ENCODE assay signal across 10 cellular contexts in genomic region chr15:67188551-67189218, GRCh38.
DNase-seq lines count a peak whose midpoint lies in the region; ATAC-seq, FAIRE-seq and TF ChIP-seq lines count a peak whose summit lies in the region.
"Had no signal": no experiment of that assay in that cellular context is flagged by ENCODE, and none has a peak within 500 bp of the region (broad histone marks: within the 10 kb centered on the region; RNA-seq: fewer than 3 reads in every experiment).

No MANE protein-coding gene starts in this region.

- intact Hi-C loops in naive thymus-derived CD4-positive, alpha-beta T cell (cut with micrococcal nuclease): no loop called here

- FAIRE-seq in keratinocyte (lab: Jason Lieb, UNC): peak; percentile 34

- H3K4me3 ChIP-seq in HFF-Myc (replicated peaks; ENCODE audit: low read depth, low read length): no peak overlapping the region
- no peak overlapping the region for H3K4me3 ChIP-seq in keratinocyte (ENCODE audit: control insufficient read depth in 2 of 3, extremely low read depth in 1 of 3, insufficient read depth in 2 of 3, low read depth in 1 of 3, low read length in 3 of 3)
- H3K4me3 ChIP-seq in subcutaneous abdominal adipose tissue (ENCODE audit: low read depth in 1 of 5, low read length in 5 of 5): no peak overlapping the region
- no peak overlapping the region for H3K4me3 ChIP-seq in naive thymus-derived CD4-positive, alpha-beta T cell (ENCODE audit: low read length)

- no peak overlapping the region for H3K4me2 ChIP-seq in keratinocyte (ENCODE audit: control insufficient read depth, extremely low read depth, insufficient read depth, low read depth, low read length)

- CTCF ChIA-PET in naive thymus-derived CD4-positive, alpha-beta T cell (lab: Charles Lee): no interaction called here

- no peaks in the 10 kb centered on the region for H3K9me1 ChIP-seq in keratinocyte (ENCODE audit: control insufficient read depth, extremely low read depth, insufficient read depth, low read length)

- peaks cover 48 to 76% of the 10 kb centered on the region in 2 experiments for H3K36me3 ChIP-seq in keratinocyte (ENCODE audit: control insufficient read depth in 2 of 2, extremely low read depth in 1 of 2, insufficient read depth in 2 of 2, low read length in 2 of 2)
- peaks cover 7 to 68% (median 60%) of the 10 kb centered on the region in 5 donors for H3K36me3 ChIP-seq in subcutaneous abdominal adipose tissue (ENCODE audit: control insufficient read depth in 5 of 5, insufficient read depth in 5 of 5, low read length in 5 of 5)
- H3K36me3 ChIP-seq in naive thymus-derived CD4-positive, alpha-beta T cell (ENCODE audit: control insufficient read depth in 2 of 3, insufficient read depth in 3 of 3, low read length in 3 of 3): peaks cover 0 to 76% (median 19%) of the 10 kb centered on the region in 3 experiments

- POLR2A ChIA-PET in naive thymus-derived CD4-positive, alpha-beta T cell (lab: Charles Lee): interaction anchor here (0.7 kb wide), 1 partner anchor 1510 kb away, joined by 3 read pairs; no protein-coding TSS in a partner anchor

- no peaks in the 10 kb centered on the region for H3K27me3 Mint-ChIP-seq in naive thymus-derived CD4-positive, alpha-beta T cell

- H3K4me1 Mint-ChIP-seq in naive thymus-derived CD4-positive, alpha-beta T cell: peaks cover 0 to 15% (median 0%) of the 10 kb centered on the region in 7 donors

- H3K4me3 Mint-ChIP-seq in naive thymus-derived CD4-positive, alpha-beta T cell: no peak overlapping the region

- H3K9me3 ChIP-seq in keratinocyte (ENCODE audit: control insufficient read depth, low read depth, low read length) (no peaks in the 10 kb centered on the region), subcutaneous abdominal adipose tissue (ENCODE audit: control insufficient read depth in 5 of 5, low read length in 5 of 5) (no peaks in the 10 kb centered on the region)
- H3K9me3 ChIP-seq in naive thymus-derived CD4-positive, alpha-beta T cell (ENCODE audit: control insufficient read depth in 2 of 3, low read length in 3 of 3): no peaks in the 10 kb centered on the region

- H2AFZ ChIP-seq in keratinocyte (ENCODE audit: control insufficient read depth, low read length): no peak overlapping the region

- dilution Hi-C loops in keratinocyte (cut with MboI; ENCODE audit: extremely low pct_ligation_motif_present, low sequenced_read_pairs): no loop called here

- H3K4me1 ChIP-seq in keratinocyte (ENCODE audit: control insufficient read depth, extremely low read depth, insufficient read depth, low read length): peaks cover 11% of the 10 kb centered on the region
- H3K4me1 ChIP-seq in subcutaneous abdominal adipose tissue (ENCODE audit: control insufficient read depth in 5 of 5, insufficient read depth in 5 of 5, low read length in 5 of 5): peaks cover 21 to 70% (median 49%) of the 10 kb centered on the region in 5 donors
- no peaks in the 10 kb centered on the region for H3K4me1 ChIP-seq in naive thymus-derived CD4-positive, alpha-beta T cell (ENCODE audit: control insufficient read depth in 2 of 2, insufficient read depth in 2 of 2, low read length in 2 of 2)

- H3K9me3 Mint-ChIP-seq in naive thymus-derived CD4-positive, alpha-beta T cell: peaks cover 0 to 1% (median 0%) of the 10 kb centered on the region in 11 donors

- no peaks in the 10 kb centered on the region for H4K20me1 ChIP-seq in keratinocyte (ENCODE audit: control insufficient read depth, extremely low read depth, insufficient read depth, low read length)

- no peak for TF ChIP-seq CTCF in HFF-Myc (IDR thresholded peaks at IDR 0.05; ENCODE audit: low read depth, low read length, missing control alignments)
- no peak for TF ChIP-seq CTCF in keratinocyte (optimal IDR thresholded peaks at IDR 0.05 in 1 of 3, IDR thresholded peaks at IDR 0.05 in 1 of 3, conservative IDR thresholded peaks at IDR 0.05 in 1 of 3; ENCODE audit: extremely low read depth in 1 of 3, insufficient read depth in 2 of 3, low read length in 3 of 3)

- DNase-seq in HFF-Myc (ENCODE audit: extremely low read depth, low read depth) (peak; percentile 98), astrocyte of the hippocampus (ENCODE audit: low read depth, low spot score) (peak; percentile 23), keratinocyte (ENCODE audit: low read depth, low spot score) (no peak), activated gamma-delta T cell treated with Interleukin-2 at 50 U/mL for 16 hours (no peak), hepatic stellate cell (ENCODE audit: low spot score) (no peak)
- DNase-seq in naive thymus-derived CD4-positive, alpha-beta T cell: no peak
- DNase-seq: caudate nucleus, NCI-H526 treated with DMSO at 0.1 percent for 48 hours had no signal

- H3K9ac ChIP-seq in keratinocyte (ENCODE audit: control insufficient read depth, extremely low read depth, insufficient read depth, low read length) (no peak overlapping the region), subcutaneous abdominal adipose tissue (ENCODE audit: low read length in 5 of 5) (peak overlapping the region; percentile 48 to 84 (median 70))

- peak overlapping the region in 4 of 9 donors; percentile 13 to 51 (median 37) for H3K27ac Mint-ChIP-seq in naive thymus-derived CD4-positive, alpha-beta T cell

- no peaks in the 10 kb centered on the region for H3K79me2 ChIP-seq in keratinocyte (ENCODE audit: control insufficient read depth, insufficient read depth, low read length)

- H3K27ac ChIP-seq in keratinocyte (ENCODE audit: control insufficient read depth, insufficient read depth, low read length) (no peak overlapping the region), subcutaneous abdominal adipose tissue (ENCODE audit: low read depth, low read length) (peak overlapping the region; percentile 96)
- H3K27ac ChIP-seq in naive thymus-derived CD4-positive, alpha-beta T cell (ENCODE audit: low read depth, low read length): no peak overlapping the region

- no peak for ATAC-seq in HG03457 (IDR thresholded peaks at IDR 0.05; ENCODE audit: unreplicated experiment)
- ATAC-seq in naive thymus-derived CD4-positive, alpha-beta T cell: no peak

- H3K27me3 ChIP-seq in keratinocyte (ENCODE audit: control insufficient read depth, extremely low read depth, insufficient read depth, low read length) (no peaks in the 10 kb centered on the region), subcutaneous abdominal adipose tissue (ENCODE audit: control insufficient read depth in 5 of 5, insufficient read depth in 4 of 5, low read length in 5 of 5) (no peaks in the 10 kb centered on the region)
- no peaks in the 10 kb centered on the region for H3K27me3 ChIP-seq in naive thymus-derived CD4-positive, alpha-beta T cell (ENCODE audit: control insufficient read depth in 2 of 2, insufficient read depth in 2 of 2, low read length in 2 of 2)

- H3K36me3 Mint-ChIP-seq in naive thymus-derived CD4-positive, alpha-beta T cell: peaks cover 4 to 53% (median 18%) of the 10 kb centered on the region in 5 donors

Comparison
In these comparisons a context has a peak if more than half of its experiments do, and no peak if none do; other contexts are left out.
1. DNase-seq: peak in HFF-Myc (single experiment) and astrocyte of the hippocampus (single experiment); none in keratinocyte (single experiment), activated gamma-delta T cell treated with Interleukin-2 at 50 U/mL for 16 hours (single experiment), hepatic stellate cell (single experiment) and naive thymus-derived CD4-positive, alpha-beta T cell (0 of 9).